13 cellular contexts compared by ENCODE assay signal in the genomic region with DNA sequence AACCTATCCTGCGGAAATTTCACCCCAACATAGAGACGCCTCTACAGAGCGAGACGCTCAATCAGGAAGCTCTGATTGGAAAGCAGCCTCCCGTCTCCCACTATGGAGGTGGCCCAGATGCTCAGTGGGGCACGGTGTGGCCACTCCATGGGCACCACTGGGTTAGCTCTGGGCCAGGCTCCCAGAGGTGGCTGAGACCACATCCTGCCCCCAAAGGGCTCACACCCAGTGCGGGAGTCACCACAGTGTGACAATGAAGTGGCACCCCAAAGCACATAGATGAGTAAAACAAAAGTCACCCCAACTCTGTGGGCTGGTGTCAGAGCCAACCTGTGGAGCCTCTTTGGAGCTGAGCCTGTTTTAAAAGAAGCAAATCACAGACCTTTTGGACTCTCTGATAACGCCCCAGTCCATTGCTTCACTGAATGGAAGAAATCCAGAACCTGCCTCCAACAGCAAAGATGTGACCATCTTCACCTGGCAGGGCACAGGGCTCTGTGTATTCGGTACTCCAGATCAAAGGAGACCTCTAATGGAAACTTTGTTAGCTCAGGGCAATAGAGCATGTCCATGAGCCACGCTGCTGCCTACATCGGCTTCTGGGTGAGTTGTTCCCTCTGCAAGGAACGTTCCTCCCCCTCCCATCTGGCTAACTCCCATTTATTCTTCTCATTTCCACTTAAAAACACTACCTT. TPM values are rescaled to one million over a fixed set of nuclear protein-coding genes. Genes with fewer than 3 reads are reported as not detected.
DNase-seq lines count a peak whose midpoint lies in the region; ATAC-seq and TF ChIP-seq lines count a peak whose summit lies in the region.
"Had no signal": no experiment of that assay in that cellular context is flagged by ENCODE, and none has a peak within 500 bp of the region (broad histone marks: within the 10 kb centered on the region; RNA-seq: fewer than 3 reads in every experiment).

No MANE protein-coding gene starts in this region.

- peak overlapping the region in 2 of 4 donors; percentile 53 to 60 for H3K27ac ChIP-seq in body of pancreas
- H3K27ac ChIP-seq: HL-60, KMS-11 had no signal

- H3K36me3 Mint-ChIP-seq in naive B cell, result peaks cover 17% of the 10 kb centered on the region in 2 donors
- peaks cover 0 to 5% (median 0%) of the 10 kb centered on the region in 3 donors for H3K36me3 Mint-ChIP-seq in naive thymus-derived CD8-positive, alpha-beta T cell

- peaks cover 60% of the 10 kb centered on the region for H3K4me1 ChIP-seq in body of pancreas

- ATAC-seq in GM19043 (IDR thresholded peaks at IDR 0.05; ENCODE audit: low read depth, unreplicated experiment), result peak; percentile 58
- ATAC-seq in body of pancreas, result peak; percentile 39
- peak; percentile 55 to 56 for ATAC-seq in naive B cell (ENCODE audit: low read depth in 2 of 2)
- ATAC-seq in HG03520 (IDR thresholded peaks at IDR 0.05; ENCODE audit: unreplicated experiment), result no peak
- no peak for ATAC-seq in naive thymus-derived CD8-positive, alpha-beta T cell
- ATAC-seq: effector memory CD8-positive, alpha-beta T cell had no signal

- POLR2A ChIA-PET in naive thymus-derived CD8-positive, alpha-beta T cell (lab: Charles Lee), result no interaction called here

- intact Hi-C loops in body of pancreas (cut with DNase I), result no loop called here

- H3K27ac Mint-ChIP-seq in naive B cell, result peak overlapping the region in 3 of 6 donors; percentile 15 to 88 (median 33)
- H3K27ac Mint-ChIP-seq in naive thymus-derived CD8-positive, alpha-beta T cell, result peak overlapping the region in 1 of 10 donors; percentile 2
- H3K27ac Mint-ChIP-seq: effector memory CD8-positive, alpha-beta T cell had no signal

- DNase-seq in COLO668 (lab: John Stamatoyannopoulos, UW; ENCODE audit: unreplicated experiment), result peak; percentile 68
- peak in 1 of 4 donors; percentile 38 for DNase-seq in body of pancreas
- DNase-seq in naive B cell, result no peak
- DNase-seq in activated CD4-positive, alpha-beta T cell treated with anti-CD3 and anti-CD28 coated beads, Interleukin-2, amount 50 U/mL, for 48 hours, result no peak
- no peak for DNase-seq in HK-2 (ENCODE audit: unreplicated experiment)
- DNase-seq in naive thymus-derived CD8-positive, alpha-beta T cell, result no peak
- DNase-seq: activated naive CD4-positive, alpha-beta T cell treated with Interleukin-2 at 50 U/mL for 16 hours; effector memory CD8-positive, alpha-beta T cell; HCEC 1CT had no signal

- TF ChIP-seq CTCF in body of pancreas (IDR thresholded peaks at IDR 0.05), result no peak

- no peaks in the 10 kb centered on the region for H3K36me3 ChIP-seq in body of pancreas (replicated peaks in 1 of 2; ENCODE audit: insufficient read depth in 1 of 2, low read depth in 2 of 2)

- H3K9me3 ChIP-seq in body of pancreas, result no peaks in the 10 kb centered on the region

- no peaks in the 10 kb centered on the region for H3K27me3 ChIP-seq in body of pancreas

- 68 to 72% methylated on average over 11 to 12 of the region's 12 CpGs for WGBS in body of pancreas, 2 donors

- peak overlapping the region in 6 of 8 donors; percentile 24 to 81 (median 53) for H3K4me3 Mint-ChIP-seq in naive B cell
- no peak overlapping the region for H3K4me3 Mint-ChIP-seq in naive thymus-derived CD8-positive, alpha-beta T cell
- H3K4me3 Mint-ChIP-seq: effector memory CD8-positive, alpha-beta T cell had no signal

- no peak for TF ChIP-seq POLR2A in body of pancreas (IDR thresholded peaks at IDR 0.05)

- H3K9me3 Mint-ChIP-seq in naive B cell, result peaks cover 0 to 13% (median 4%) of the 10 kb centered on the region in 7 donors
- peaks cover under 1 to 16% (median 5%) of the 10 kb centered on the region in 9 donors for H3K9me3 Mint-ChIP-seq in naive thymus-derived CD8-positive, alpha-beta T cell

- H3K4me3 ChIP-seq in body of pancreas, result no peak overlapping the region

- H3K4me1 Mint-ChIP-seq in naive B cell, result peaks cover 42 to 70% (median 51%) of the 10 kb centered on the region in 3 donors
- peaks cover 0 to 25% (median under 1%) of the 10 kb centered on the region in 4 donors for H3K4me1 Mint-ChIP-seq in naive thymus-derived CD8-positive, alpha-beta T cell

- no peaks in the 10 kb centered on the region for H3K27me3 Mint-ChIP-seq in naive B cell
- peaks cover 5 to 22% (median 8%) of the 10 kb centered on the region in 5 donors for H3K27me3 Mint-ChIP-seq in naive thymus-derived CD8-positive, alpha-beta T cell

RNA-seq across cellular contexts. Expression of gene CLMN, which starts 19.6 kb away (rescaled TPM):
- total RNA-seq in body of pancreas, result 10 to 100 TPM; 53.7 to 54.7 TPM
- 10 to 100 TPM in 5 of 6 donors, 1 to 10 TPM in 1; 4.9 to 23.8 (median 12.7) TPM for polyA plus RNA-seq in naive B cell (ENCODE audit: low read depth in 6 of 6)
- total RNA-seq in naive thymus-derived CD8-positive, alpha-beta T cell, result 1 to 10 TPM; 2.0 to 2.2 TPM
- under 1 TPM; 0.07 to 0.32 (median 0.18) TPM for polyA plus RNA-seq in naive thymus-derived CD8-positive, alpha-beta T cell

Comparison
In these comparisons a context has a peak if more than half of its experiments do, and no peak if none do; other contexts are left out.
1. ATAC-seq: peak in GM19043 (single experiment), body of pancreas (single experiment) and naive B cell (2 of 2); none in HG03520 (single experiment) and naive thymus-derived CD8-positive, alpha-beta T cell (0 of 2).
2. H3K4me3 Mint-ChIP-seq: peak in naive B cell (6 of 8); none in naive thymus-derived CD8-positive, alpha-beta T cell (0 of 10).
3. RNA of gene CLMN, which starts 19.6 kb away (total RNA-seq): 53.7 to 54.7 TPM in body of pancreas; 2.0 to 2.2 TPM in naive thymus-derived CD8-positive, alpha-beta T cell; every median in the first group is over 10 times any median in the second.